Comparison of ENCODE assay signal across 3 cellular contexts in the genomic region with DNA sequence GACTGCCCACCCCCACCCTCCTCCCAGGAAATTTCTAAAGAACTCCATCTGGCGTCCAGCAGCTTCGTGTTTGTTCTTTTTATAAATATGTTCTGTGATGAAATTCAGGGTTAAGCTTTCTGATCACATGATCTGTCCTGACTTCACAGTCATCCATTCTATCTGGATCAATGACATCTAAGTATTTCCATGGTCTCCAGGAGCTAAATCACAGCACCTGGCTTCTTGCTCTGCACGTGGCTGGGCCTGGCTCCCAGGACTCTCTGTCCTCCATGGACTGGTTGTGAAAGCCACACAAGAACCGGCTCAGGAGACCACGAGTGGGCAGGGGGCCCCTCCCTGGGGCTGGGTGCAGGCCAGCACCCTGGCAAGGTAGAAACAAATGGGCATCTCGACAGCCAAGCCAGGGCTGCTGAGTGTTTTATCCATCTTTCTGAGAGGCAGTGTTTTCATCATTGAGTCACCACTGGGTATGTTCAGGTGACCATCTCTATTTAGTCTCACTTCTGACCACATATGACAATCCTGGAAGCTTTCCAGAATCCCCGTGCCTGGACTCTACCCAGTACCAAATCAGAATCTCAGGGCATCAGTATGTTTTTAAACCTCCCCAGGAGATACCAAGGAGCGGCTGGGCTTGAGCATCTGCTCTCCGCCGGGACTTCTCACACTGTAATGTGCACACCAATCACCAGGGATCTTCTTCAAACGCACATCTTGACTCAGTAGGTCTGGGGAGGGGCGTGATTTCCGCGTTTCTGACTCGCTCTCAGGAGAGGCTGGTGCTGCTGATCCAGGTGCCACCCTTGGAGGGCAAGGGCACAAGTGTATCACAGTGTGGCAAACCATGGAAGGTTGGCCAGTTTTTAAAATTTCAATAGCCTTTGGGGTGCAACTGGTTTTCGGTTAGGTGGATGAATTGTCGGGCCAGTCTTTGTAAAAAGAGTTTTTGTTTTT.
TF ChIP-seq lines count a peak whose summit lies in the region.

No MANE protein-coding gene starts in this region.

TF ChIP-seq in HepG2, 621 proteins besides CTCF, POLR2A, EP300 and RAD21:
- TF ChIP-seq ZNF607 (CRISPR knock-in tag; IDR thresholded peaks at IDR 0.05; ENCODE audit: borderline replicate concordance) (0 out of 2 replicates have a peak, but pooled peaks have one; percentile 61), GFI1 (CRISPR knock-in tag; IDR thresholded peaks at IDR 0.05; ENCODE audit: borderline replicate concordance) (0 out of 2 replicates have a peak, but pooled peaks have one; percentile 30), SPEN (CRISPR knock-in tag; IDR thresholded peaks at IDR 0.05; ENCODE audit: low read depth) (peak; percentile 21; the same call in 1 of the 2 replicates), LCORL (IDR thresholded peaks at IDR 0.05) (no peak), LCORL (CRISPR knock-in tag; IDR thresholded peaks at IDR 0.05) (0 out of 2 replicates have a peak, but pooled peaks have one; percentile 10), ZNF451 (CRISPR knock-in tag; IDR thresholded peaks at IDR 0.05) (no peak), SETDB1 (CRISPR knock-in tag; IDR thresholded peaks at IDR 0.05; ENCODE audit: borderline replicate concordance) (0 out of 2 replicates have a peak, but pooled peaks have one; percentile 64), DNMT1 (CRISPR knock-in tag; IDR thresholded peaks at IDR 0.05) (no peak)
- TF ChIP-seq, protein P1, sequence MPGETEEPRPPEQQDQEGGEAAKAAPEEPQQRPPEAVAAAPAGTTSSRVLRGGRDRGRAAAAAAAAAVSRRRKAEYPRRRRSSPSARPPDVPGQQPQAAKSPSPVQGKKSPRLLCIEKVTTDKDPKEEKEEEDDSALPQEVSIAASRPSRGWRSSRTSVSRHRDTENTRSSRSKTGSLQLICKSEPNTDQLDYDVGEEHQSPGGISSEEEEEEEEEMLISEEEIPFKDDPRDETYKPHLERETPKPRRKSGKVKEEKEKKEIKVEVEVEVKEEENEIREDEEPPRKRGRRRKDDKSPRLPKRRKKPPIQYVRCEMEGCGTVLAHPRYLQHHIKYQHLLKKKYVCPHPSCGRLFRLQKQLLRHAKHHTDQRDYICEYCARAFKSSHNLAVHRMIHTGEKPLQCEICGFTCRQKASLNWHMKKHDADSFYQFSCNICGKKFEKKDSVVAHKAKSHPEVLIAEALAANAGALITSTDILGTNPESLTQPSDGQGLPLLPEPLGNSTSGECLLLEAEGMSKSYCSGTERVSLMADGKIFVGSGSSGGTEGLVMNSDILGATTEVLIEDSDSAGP (CRISPR knock-in tag; IDR thresholded peaks at IDR 0.05; ENCODE audit: borderline replicate concordance): peak; percentile 27; the same call in 1 of the 2 replicates
- TF ChIP-seq, protein P2, sequence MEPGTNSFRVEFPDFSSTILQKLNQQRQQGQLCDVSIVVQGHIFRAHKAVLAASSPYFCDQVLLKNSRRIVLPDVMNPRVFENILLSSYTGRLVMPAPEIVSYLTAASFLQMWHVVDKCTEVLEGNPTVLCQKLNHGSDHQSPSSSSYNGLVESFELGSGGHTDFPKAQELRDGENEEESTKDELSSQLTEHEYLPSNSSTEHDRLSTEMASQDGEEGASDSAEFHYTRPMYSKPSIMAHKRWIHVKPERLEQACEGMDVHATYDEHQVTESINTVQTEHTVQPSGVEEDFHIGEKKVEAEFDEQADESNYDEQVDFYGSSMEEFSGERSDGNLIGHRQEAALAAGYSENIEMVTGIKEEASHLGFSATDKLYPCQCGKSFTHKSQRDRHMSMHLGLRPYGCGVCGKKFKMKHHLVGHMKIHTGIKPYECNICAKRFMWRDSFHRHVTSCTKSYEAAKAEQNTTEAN (CRISPR knock-in tag; conservative IDR thresholded peaks at IDR 0.05): 0 out of 2 replicates have a peak, but pooled peaks have one; percentile 30
- TF ChIP-seq, protein P3, sequence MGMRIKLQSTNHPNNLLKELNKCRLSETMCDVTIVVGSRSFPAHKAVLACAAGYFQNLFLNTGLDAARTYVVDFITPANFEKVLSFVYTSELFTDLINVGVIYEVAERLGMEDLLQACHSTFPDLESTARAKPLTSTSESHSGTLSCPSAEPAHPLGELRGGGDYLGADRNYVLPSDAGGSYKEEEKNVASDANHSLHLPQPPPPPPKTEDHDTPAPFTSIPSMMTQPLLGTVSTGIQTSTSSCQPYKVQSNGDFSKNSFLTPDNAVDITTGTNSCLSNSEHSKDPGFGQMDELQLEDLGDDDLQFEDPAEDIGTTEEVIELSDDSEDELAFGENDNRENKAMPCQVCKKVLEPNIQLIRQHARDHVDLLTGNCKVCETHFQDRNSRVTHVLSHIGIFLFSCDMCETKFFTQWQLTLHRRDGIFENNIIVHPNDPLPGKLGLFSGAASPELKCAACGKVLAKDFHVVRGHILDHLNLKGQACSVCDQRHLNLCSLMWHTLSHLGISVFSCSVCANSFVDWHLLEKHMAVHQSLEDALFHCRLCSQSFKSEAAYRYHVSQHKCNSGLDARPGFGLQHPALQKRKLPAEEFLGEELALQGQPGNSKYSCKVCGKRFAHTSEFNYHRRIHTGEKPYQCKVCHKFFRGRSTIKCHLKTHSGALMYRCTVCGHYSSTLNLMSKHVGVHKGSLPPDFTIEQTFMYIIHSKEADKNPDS (CRISPR knock-in tag; IDR thresholded peaks at IDR 0.05): 0 out of 2 replicates have a peak, but pooled peaks have one; percentile 29

TF ChIP-seq in K562, 482 proteins besides CTCF, POLR2A, EP300 and RAD21:
- TF ChIP-seq ZFX (CRISPR knock-in tag; IDR thresholded peaks at IDR 0.05): no peak
- TF ChIP-seq, protein P4, sequence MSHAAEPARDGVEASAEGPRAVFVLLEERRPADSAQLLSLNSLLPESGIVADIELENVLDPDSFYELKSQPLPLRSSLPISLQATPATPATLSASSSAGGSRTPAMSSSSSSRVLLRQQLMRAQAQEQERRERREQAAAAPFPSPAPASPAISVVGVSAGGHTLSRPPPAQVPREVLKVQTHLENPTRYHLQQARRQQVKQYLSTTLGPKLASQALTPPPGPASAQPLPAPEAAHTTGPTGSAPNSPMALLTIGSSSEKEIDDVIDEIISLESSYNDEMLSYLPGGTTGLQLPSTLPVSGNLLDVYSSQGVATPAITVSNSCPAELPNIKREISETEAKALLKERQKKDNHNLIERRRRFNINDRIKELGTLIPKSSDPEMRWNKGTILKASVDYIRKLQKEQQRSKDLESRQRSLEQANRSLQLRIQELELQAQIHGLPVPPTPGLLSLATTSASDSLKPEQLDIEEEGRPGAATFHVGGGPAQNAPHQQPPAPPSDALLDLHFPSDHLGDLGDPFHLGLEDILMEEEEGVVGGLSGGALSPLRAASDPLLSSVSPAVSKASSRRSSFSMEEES (CRISPR knock-in tag; IDR thresholded peaks at IDR 0.05): peak; percentile 73

TF ChIP-seq in HEK293T, 16 proteins besides CTCF, POLR2A, EP300 and RAD21:
- TF ChIP-seq ELF4 (IDR thresholded peaks at IDR 0.05): no peak
- no peak for TF ChIP-seq ARNT (IDR thresholded peaks at IDR 0.05)
- no peak for TF ChIP-seq SUZ12 (IDR thresholded peaks at IDR 0.05)
- no peak for TF ChIP-seq L3MBTL2 (conservative IDR thresholded peaks at IDR 0.05)
- TF ChIP-seq HDGF (IDR thresholded peaks at IDR 0.05; ENCODE audit: borderline replicate concordance): no peak
- no peak for TF ChIP-seq FOXM1 (IDR thresholded peaks at IDR 0.05; ENCODE audit: borderline replicate concordance)
- TF ChIP-seq LEF1 (IDR thresholded peaks at IDR 0.05; ENCODE audit: borderline replicate concordance): no peak
- TF ChIP-seq SP1 (IDR thresholded peaks at IDR 0.05): no peak
- TF ChIP-seq FOXA1 (IDR thresholded peaks at IDR 0.05): no peak
- TF ChIP-seq ZNF384 (IDR thresholded peaks at IDR 0.05): no peak
- TF ChIP-seq BHLHE40 (IDR thresholded peaks at IDR 0.05; ENCODE audit: borderline replicate concordance): no peak
- TF ChIP-seq, protein P5, sequence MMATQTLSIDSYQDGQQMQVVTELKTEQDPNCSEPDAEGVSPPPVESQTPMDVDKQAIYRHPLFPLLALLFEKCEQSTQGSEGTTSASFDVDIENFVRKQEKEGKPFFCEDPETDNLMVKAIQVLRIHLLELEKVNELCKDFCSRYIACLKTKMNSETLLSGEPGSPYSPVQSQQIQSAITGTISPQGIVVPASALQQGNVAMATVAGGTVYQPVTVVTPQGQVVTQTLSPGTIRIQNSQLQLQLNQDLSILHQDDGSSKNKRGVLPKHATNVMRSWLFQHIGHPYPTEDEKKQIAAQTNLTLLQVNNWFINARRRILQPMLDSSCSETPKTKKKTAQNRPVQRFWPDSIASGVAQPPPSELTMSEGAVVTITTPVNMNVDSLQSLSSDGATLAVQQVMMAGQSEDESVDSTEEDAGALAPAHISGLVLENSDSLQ (IDR thresholded peaks at IDR 0.05): no peak
- TF ChIP-seq NFRKB (IDR thresholded peaks at IDR 0.05): no peak
- no peak for TF ChIP-seq CTBP1 (IDR thresholded peaks at IDR 0.05; ENCODE audit: borderline replicate concordance)
